Comparison of ENCODE assay signal across 2 cellular contexts in genomic region chrX:113586281-113586898, GRCh38.
TF ChIP-seq lines count a peak whose summit lies in the region.

No MANE protein-coding gene starts in this region.

TF ChIP-seq in H1, 55 proteins besides CTCF, POLR2A, EP300 and RAD21:
- TF ChIP-seq SIX5 (IDR thresholded peaks at IDR 0.05; ENCODE audit: low read depth, low read length) (no peak), CEBPB (IDR thresholded peaks at IDR 0.05; ENCODE audit: low read depth, low read length) (0 out of 2 replicates have a peak, but pooled peaks have one; percentile 15)

TF ChIP-seq in HepG2, 621 proteins besides CTCF, POLR2A, EP300 and RAD21:
- TF ChIP-seq BCL3 (CRISPR knock-in tag; IDR thresholded peaks at IDR 0.05) (no peak), HINFP (CRISPR knock-in tag; IDR thresholded peaks at IDR 0.05; ENCODE audit: low read depth) (peak; percentile 64; the same call in 1 of the 2 replicates), DR1 (CRISPR knock-in tag; IDR thresholded peaks at IDR 0.05) (no peak), CBX1 (IDR thresholded peaks at IDR 0.05; ENCODE audit: low read depth) (no peak)
